Comparison of ENCODE assay signal across 32 cellular contexts in the genomic region with DNA sequence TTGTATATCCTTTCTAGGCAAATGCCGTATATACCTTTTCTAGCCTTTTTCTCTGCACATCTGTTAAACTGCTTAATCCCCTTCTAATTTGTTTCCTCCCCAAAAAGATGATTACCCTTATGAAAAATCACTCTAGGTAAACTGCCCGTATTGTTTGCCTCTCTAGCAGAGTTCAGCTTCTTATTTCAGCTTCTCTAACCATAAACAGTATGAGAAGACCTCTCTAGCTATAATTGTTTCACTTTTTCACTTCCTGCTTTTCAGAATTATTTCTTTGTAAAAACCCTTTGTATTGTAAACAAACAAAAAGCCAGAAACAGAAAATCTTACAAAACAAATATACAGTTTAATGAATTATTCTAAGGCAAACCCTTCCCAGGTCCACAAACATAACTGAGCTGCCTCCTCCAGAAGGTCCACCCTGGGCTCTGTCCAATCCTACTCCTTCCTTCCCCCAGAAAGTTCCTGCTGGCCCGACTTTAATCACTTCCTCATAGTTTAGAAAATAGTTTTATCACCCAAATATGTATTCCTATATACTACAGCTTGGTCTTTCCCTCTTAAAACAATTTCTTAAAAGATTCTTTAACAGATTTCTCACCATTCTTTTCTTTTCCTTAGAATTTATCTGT.
DNase-seq lines count a peak whose midpoint lies in the region; ATAC-seq and TF ChIP-seq lines count a peak whose summit lies in the region.
"Had no signal": no experiment of that assay in that cellular context is flagged by ENCODE, and none has a peak within 500 bp of the region (broad histone marks: within the 10 kb centered on the region; RNA-seq: fewer than 3 reads in every experiment).

No MANE protein-coding gene starts in this region.

- no peak for ATAC-seq in activated naive CD4-positive, alpha-beta T cell treated with anti-CD3 and anti-CD28 coated beads, Interleukin-2, amount 50 U/mL, for 72 hours
- peak; percentile 30 for ATAC-seq in upper lobe of right lung
- ATAC-seq in HG03439 (IDR thresholded peaks at IDR 0.05; ENCODE audit: unreplicated experiment): no peak
- ATAC-seq: lower lobe of right lung; Panc1; right cardiac atrium; stimulated activated memory B cell treated with anti-CD40 and anti-IgM and Interleukin-4, amounts not matched to agents 10 μg/mL and 1 μg/mL and 100 μg/mL, for 72 hours had no signal

- no peaks in the 10 kb centered on the region for H3K27me3 ChIP-seq in upper lobe of right lung
- H3K27me3 ChIP-seq: esophagus squamous epithelium, suprapubic skin had no signal

- H3K27ac Mint-ChIP-seq in activated naive CD4-positive, alpha-beta T cell treated with anti-CD3 and anti-CD28 coated beads, Interleukin-2, amount 50 U/mL, for 24 hours: peak overlapping the region; percentile 20
- peak overlapping the region in 1 of 2 donors; percentile 31 for H3K27ac Mint-ChIP-seq in activated naive CD4-positive, alpha-beta T cell treated with anti-CD3 and anti-CD28 coated beads, Interleukin-2, amount 50 U/mL, for 72 hours
- no peak overlapping the region for H3K27ac Mint-ChIP-seq in endothelial cell (ENCODE audit: unreplicated experiment)
- H3K27ac Mint-ChIP-seq: brain; nephron progenitor cell; stimulated activated memory B cell treated with anti-CD40 and anti-IgM and Interleukin-4, amounts not matched to agents 10 μg/mL and 1 μg/mL and 100 μg/mL, for 72 hours had no signal

- H3K9me3 ChIP-seq in upper lobe of right lung: no peaks in the 10 kb centered on the region
- H3K9me3 ChIP-seq: esophagus squamous epithelium, lower lobe of right lung, spleen, suprapubic skin had no signal

- H3K36me3 ChIP-seq in upper lobe of right lung: no peaks in the 10 kb centered on the region
- H3K36me3 ChIP-seq: esophagus squamous epithelium, lower lobe of right lung, spleen, suprapubic skin had no signal

- peaks cover 5% of the 10 kb centered on the region for H3K4me1 ChIP-seq in upper lobe of right lung
- H3K4me1 ChIP-seq: lower lobe of right lung, parathyroid adenoma, suprapubic skin had no signal

- H3K36me3 Mint-ChIP-seq in activated naive CD4-positive, alpha-beta T cell treated with anti-CD3 and anti-CD28 coated beads, Interleukin-2, amount 50 U/mL, for 24 hours: peaks cover 4% of the 10 kb centered on the region
- no peaks in the 10 kb centered on the region for H3K36me3 Mint-ChIP-seq in activated naive CD4-positive, alpha-beta T cell treated with anti-CD3 and anti-CD28 coated beads, Interleukin-2, amount 50 U/mL, for 72 hours
- peaks cover 4% of the 10 kb centered on the region for H3K36me3 Mint-ChIP-seq in endothelial cell (ENCODE audit: low read depth, unreplicated experiment)
- H3K36me3 Mint-ChIP-seq: stimulated activated memory B cell treated with anti-CD40 and anti-IgM and Interleukin-4, amounts not matched to agents 10 μg/mL and 1 μg/mL and 100 μg/mL, for 72 hours had no signal

- TF ChIP-seq CTCF in upper lobe of right lung (IDR thresholded peaks at IDR 0.05) (no peak), endothelial cell (IDR thresholded peaks at IDR 0.05; ENCODE audit: unreplicated experiment) (no peak)

- no peaks in the 10 kb centered on the region for H3K27me3 Mint-ChIP-seq in activated naive CD4-positive, alpha-beta T cell treated with anti-CD3 and anti-CD28 coated beads, Interleukin-2, amount 50 U/mL, for 24 hours
- peaks cover 1% of the 10 kb centered on the region for H3K27me3 Mint-ChIP-seq in endothelial cell (ENCODE audit: unreplicated experiment)

- DNase-seq in activated naive CD4-positive, alpha-beta T cell treated with anti-CD3 and anti-CD28 coated beads, Interleukin-2, amount 50 U/mL, for 72 hours (ENCODE audit: low spot score in 2 of 2): no peak
- peak; percentile 36 for DNase-seq in MV-4-11 (lab: John Stamatoyannopoulos, UW)
- DNase-seq in dermis blood vessel endothelial cell: peak; percentile 35
- no peak for DNase-seq in upper lobe of right lung
- DNase-seq in LoVo (ENCODE audit: low spot score): no peak
- DNase-seq in endothelial cell (ENCODE audit: low spot score): no peak
- DNase-seq: 8988T; activated CD4-positive, alpha-beta T cell treated with anti-CD3 and anti-CD28 coated beads for 1 hour; activated gamma-delta T cell; activated T-cell treated with anti-CD3 and anti-CD28 coated beads, Interleukin-2, amount 50 U/mL, for 1 hour; AML-193; DMS79 treated with DMSO at 0.1 percent for 48 hours; effector CD8-positive, alpha-beta T cell; esophagus squamous epithelium; GOT3; hypothalamus; lower lobe of right lung; NCI-H1105; NCI-H2029 treated with DMSO at 0.1 percent for 48 hours; NCI-H345; nephron progenitor cell; right cardiac atrium; spleen; stimulated activated CD4-positive, alpha-beta T cell treated with anti-CD3 and anti-CD28 coated beads, Interleukin-4, amount 100 ng/mL, for 1 hour had no signal

- intact Hi-C loops in upper lobe of right lung (cut with DNase I): no loop called here

- no peak overlapping the region for H3K4me3 ChIP-seq in upper lobe of right lung
- H3K4me3 ChIP-seq: esophagus squamous epithelium, lower lobe of right lung, spleen, suprapubic skin had no signal

- no peaks in the 10 kb centered on the region for H3K9me3 Mint-ChIP-seq in activated naive CD4-positive, alpha-beta T cell treated with anti-CD3 and anti-CD28 coated beads, Interleukin-2, amount 50 U/mL, for 24 hours
- peaks cover 0 to 1% of the 10 kb centered on the region in 2 donors for H3K9me3 Mint-ChIP-seq in activated naive CD4-positive, alpha-beta T cell treated with anti-CD3 and anti-CD28 coated beads, Interleukin-2, amount 50 U/mL, for 72 hours
- no peaks in the 10 kb centered on the region for H3K9me3 Mint-ChIP-seq in endothelial cell (ENCODE audit: unreplicated experiment)
- H3K9me3 Mint-ChIP-seq: stimulated activated memory B cell treated with anti-CD40 and anti-IgM and Interleukin-4, amounts not matched to agents 10 μg/mL and 1 μg/mL and 100 μg/mL, for 72 hours had no signal

- peaks cover 20% of the 10 kb centered on the region for H3K4me1 Mint-ChIP-seq in activated naive CD4-positive, alpha-beta T cell treated with anti-CD3 and anti-CD28 coated beads, Interleukin-2, amount 50 U/mL, for 24 hours
- peaks cover 25% of the 10 kb centered on the region for H3K4me1 Mint-ChIP-seq in endothelial cell (ENCODE audit: unreplicated experiment)
- H3K4me1 Mint-ChIP-seq: brain had no signal

- no peak overlapping the region for H3K4me3 Mint-ChIP-seq in activated naive CD4-positive, alpha-beta T cell treated with anti-CD3 and anti-CD28 coated beads, Interleukin-2, amount 50 U/mL, for 24 hours
- no peak overlapping the region for H3K4me3 Mint-ChIP-seq in endothelial cell (ENCODE audit: unreplicated experiment)
- H3K4me3 Mint-ChIP-seq: brain; nephron progenitor cell; stimulated activated memory B cell treated with anti-CD40 and anti-IgM and Interleukin-4, amounts not matched to agents 10 μg/mL and 1 μg/mL and 100 μg/mL, for 72 hours had no signal

- H3K27ac ChIP-seq in upper lobe of right lung: no peak overlapping the region
- H3K27ac ChIP-seq: esophagus squamous epithelium, KMS-11, lower lobe of right lung, parathyroid adenoma, spleen, suprapubic skin had no signal

Comparison
In these comparisons a context has a peak if more than half of its experiments do, and no peak if none do; other contexts are left out.
1. DNase-seq: peak in MV-4-11 (single experiment) and dermis blood vessel endothelial cell (single experiment); none in activated naive CD4-positive, alpha-beta T cell treated with anti-CD3 and anti-CD28 coated beads, Interleukin-2, amount 50 U/mL, for 72 hours (0 of 2), upper lobe of right lung (single experiment), LoVo (single experiment) and endothelial cell (single experiment).